ENCODE assay signal across 15 cellular contexts in the genomic region with DNA sequence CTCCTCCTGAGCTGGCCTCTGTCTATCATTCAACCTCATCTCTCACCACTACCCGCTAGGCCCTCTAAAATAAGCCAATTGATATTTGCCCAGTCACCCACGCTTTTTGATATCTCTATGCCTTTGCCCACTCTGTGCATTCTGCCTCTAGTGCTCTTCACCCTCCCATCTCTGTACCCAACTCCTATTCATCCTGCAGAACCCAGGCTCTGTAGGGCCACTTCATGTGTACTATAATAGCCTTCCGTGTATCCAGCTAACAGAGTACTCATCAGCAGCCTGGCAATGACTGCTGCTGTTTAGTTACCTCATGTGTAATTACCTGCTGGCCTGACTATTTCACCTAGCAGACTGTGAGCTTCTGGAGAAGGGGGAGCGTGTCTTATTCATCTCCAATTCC. TPM values are rescaled to one million over a fixed set of nuclear protein-coding genes. Genes with fewer than 3 reads are reported as not detected.
A peak's percentile ranks its signal among the peaks of the same experiment; 100 is the strongest.
DNase-seq lines count a peak whose midpoint lies in the region; ATAC-seq lines count a peak whose summit lies in the region.
"Had no signal": no experiment of that assay in that cellular context is flagged by ENCODE, and none has a peak within 500 bp of the region (broad histone marks: within the 10 kb centered on the region; RNA-seq: fewer than 3 reads in every experiment).

No MANE protein-coding gene starts in this region.

- DNase-seq in COLO668 (lab: John Stamatoyannopoulos, UW; ENCODE audit: unreplicated experiment) (peak; percentile 6), COR-L47 (lab: John Stamatoyannopoulos, UW) (peak; percentile 20), NCI-H2081 treated with DMSO at 0.1 percent for 48 hours (lab: John Stamatoyannopoulos, UW) (peak; percentile 60), OCI-M1 (lab: John Stamatoyannopoulos, UW) (peak; percentile 11), mucosa of gallbladder (ENCODE audit: low spot score) (no peak)
- no peak for DNase-seq in stimulated activated CD8-positive, alpha-beta memory T cell treated with anti-CD3 and anti-CD28 coated beads, Interleukin-4, amount 100 ng/mL, for 48 hours
- DNase-seq: BE2C; Caco-2; CD4-positive, alpha-beta memory T cell; DND-41; GDM1; HCEC 1CT had no signal

- ATAC-seq in GM21717 (IDR thresholded peaks at IDR 0.05; ENCODE audit: unreplicated experiment), result no peak
- ATAC-seq: A549 had no signal

RNA-seq across cellular contexts. Expression of a gene that starts 1.0 kb away (rescaled TPM):
- total RNA-seq in mucosa of gallbladder, result 0.26 TPM
- total RNA-seq: Caco-2, H4 had no signal

RNA-seq across cellular contexts. Expression of a gene that starts 3.5 kb away (rescaled TPM):
- 65.4 TPM for total RNA-seq in mucosa of gallbladder

RNA-seq across cellular contexts. Expression of a gene that starts 21.7 kb away (rescaled TPM):
- total RNA-seq in mucosa of gallbladder, result 0.55 TPM
- total RNA-seq: CD4-positive, alpha-beta memory T cell; H4 had no signal

RNA-seq across cellular contexts. Expression of a gene that starts 32.5 kb away (rescaled TPM):
- not detected for total RNA-seq in mucosa of gallbladder
- total RNA-seq: Caco-2; CD4-positive, alpha-beta memory T cell; H4 had no signal

RNA-seq across cellular contexts. Expression of a gene that starts 38.9 kb away (rescaled TPM):
- total RNA-seq in mucosa of gallbladder, result not detected
- total RNA-seq: Caco-2; CD4-positive, alpha-beta memory T cell; H4 had no signal

Comparison
In these comparisons a context has a peak if more than half of its experiments do, and no peak if none do; other contexts are left out.
1. DNase-seq: peak in COLO668 (single experiment), COR-L47 (single experiment), NCI-H2081 treated with DMSO at 0.1 percent for 48 hours (single experiment) and OCI-M1 (single experiment); none in mucosa of gallbladder (single experiment) and stimulated activated CD8-positive, alpha-beta memory T cell treated with anti-CD3 and anti-CD28 coated beads, Interleukin-4, amount 100 ng/mL, for 48 hours (single experiment).